13 cellular contexts compared by ENCODE assay signal in genomic region chr1:111750856-111751255, GRCh38. TPM values are rescaled to one million over a fixed set of nuclear protein-coding genes. Genes with fewer than 3 reads are reported as not detected.
DNase-seq lines count a peak whose midpoint lies in the region; TF ChIP-seq lines count a peak whose summit lies in the region.
"Had no signal": no experiment of that assay in that cellular context is flagged by ENCODE, and none has a peak within 500 bp of the region (broad histone marks: within the 10 kb centered on the region; RNA-seq: fewer than 3 reads in every experiment).

No MANE protein-coding gene starts in this region.

- no peaks in the 10 kb centered on the region for H3K9me3 ChIP-seq in H9 (ENCODE audit: control insufficient read depth, low read depth, low read length)
- H3K9me3 ChIP-seq: Caco-2 had no signal

- no peak overlapping the region for H2BK120ac ChIP-seq in H9 (ENCODE audit: low read depth, low read length, poor library complexity, severe bottlenecking)

- no peak overlapping the region for H2BK12ac ChIP-seq in H9 (ENCODE audit: insufficient read length, low read depth, low read length)

- H3K4me1 ChIP-seq in rectal smooth muscle tissue (ENCODE audit: control insufficient read depth, insufficient read depth, low read length) (peaks cover 21% of the 10 kb centered on the region), H9 (ENCODE audit: insufficient read depth, low read length) (peaks cover 2% of the 10 kb centered on the region)

- H3K9me3 Mint-ChIP-seq in IgD-negative memory B cell, result no peaks in the 10 kb centered on the region
- H3K9me3 Mint-ChIP-seq in glutamatergic neuron (ENCODE audit: unreplicated experiment), result peaks cover 21% of the 10 kb centered on the region
- no peaks in the 10 kb centered on the region; a peak in 1 of 5 replicates for H3K9me3 Mint-ChIP-seq in H9
- H3K9me3 Mint-ChIP-seq: CD8-positive, alpha-beta memory T cell had no signal

- no peaks in the 10 kb centered on the region for H4K20me1 ChIP-seq in H9 (ENCODE audit: control insufficient read depth, insufficient read depth, insufficient read length)

- no peaks in the 10 kb centered on the region for H3K79me2 ChIP-seq in H9 (ENCODE audit: insufficient read depth, low read length)

- no peaks in the 10 kb centered on the region for H3K27me3 Mint-ChIP-seq in IgD-negative memory B cell
- peaks cover 10% of the 10 kb centered on the region for H3K27me3 Mint-ChIP-seq in glutamatergic neuron (ENCODE audit: unreplicated experiment)
- no peaks in the 10 kb centered on the region; the same call in 1 of the 2 replicates for H3K27me3 Mint-ChIP-seq in H9 (ENCODE audit: low read depth)

- no peak overlapping the region for H2AK5ac ChIP-seq in H9 (ENCODE audit: insufficient read length, low read length)

- no peaks in the 10 kb centered on the region for H3K27me3 ChIP-seq in rectal smooth muscle tissue (ENCODE audit: control insufficient read depth, insufficient read depth, low read length)
- no peaks in the 10 kb centered on the region for H3K27me3 ChIP-seq in H9 (ENCODE audit: insufficient read depth, low read length)

- H3K9ac ChIP-seq in rectal smooth muscle tissue (ENCODE audit: low read length) (no peak overlapping the region), H9 (ENCODE audit: extremely low read depth, insufficient read length, low read length) (no peak overlapping the region)

- H3K4me3 ChIP-seq in rectal smooth muscle tissue (ENCODE audit: low read length), result no peak overlapping the region

- no peak overlapping the region for H3K56ac ChIP-seq in H9 (ENCODE audit: insufficient read length, low read depth, low read length)

- no peaks in the 10 kb centered on the region for H3K79me1 ChIP-seq in H9 (ENCODE audit: insufficient read depth, low read depth, low read length, poor library complexity, severe bottlenecking)

- H3K4me3 Mint-ChIP-seq in IgD-negative memory B cell (no peak overlapping the region), glutamatergic neuron (ENCODE audit: unreplicated experiment) (peak overlapping the region; percentile 0), H9 (no peak overlapping the region)
- H3K4me3 Mint-ChIP-seq: CD8-positive, alpha-beta memory T cell had no signal

- H3K4me2 ChIP-seq in H9 (ENCODE audit: insufficient read depth, insufficient read length, low read length), result no peak overlapping the region

- H2AFZ ChIP-seq in H9 (ENCODE audit: low read length), result no peak overlapping the region

- H2BK20ac ChIP-seq in H9 (ENCODE audit: low read depth, low read length, poor library complexity, severe bottlenecking), result no peak overlapping the region

- H4K91ac ChIP-seq in H9 (ENCODE audit: insufficient read length, low read depth, low read length), result no peak overlapping the region

- H3K36me3 ChIP-seq in rectal smooth muscle tissue (ENCODE audit: control insufficient read depth, insufficient read depth, low read length), result no peaks in the 10 kb centered on the region

- no peak overlapping the region for H4K5ac ChIP-seq in H9 (ENCODE audit: insufficient read length, low read depth, low read length)

- H3K23me2 ChIP-seq in H9 (ENCODE audit: insufficient read length, low read depth, low read length, poor library complexity, severe bottlenecking), result peaks cover 8% of the 10 kb centered on the region

- no peak overlapping the region for H3T11ph ChIP-seq in H9 (ENCODE audit: low read length)

- no peak overlapping the region for H4K8ac ChIP-seq in H9 (replicated peaks; ENCODE audit: insufficient read length, low read depth, low read length)

- no CpG with 5 or more reads among the region's 2 CpGs for WGBS in H9 (ENCODE audit: extremely low coverage, insufficient read length, low lambda C conversion rate)

- H3K27ac ChIP-seq in rectal smooth muscle tissue (ENCODE audit: low read depth, low read length), result peak overlapping the region; percentile 45
- H3K27ac ChIP-seq in H9 (ENCODE audit: insufficient read length, low read depth, low read length), result no peak overlapping the region
- H3K27ac ChIP-seq: 22Rv1 had no signal

- H3K18ac ChIP-seq in H9 (ENCODE audit: insufficient read length, low read depth, low read length), result no peak overlapping the region

- TF ChIP-seq POLR2A in erythroblast (IDR thresholded peaks at IDR 0.05; ENCODE audit: low read length), result no peak

- no peak overlapping the region for H3K4ac ChIP-seq in H9 (ENCODE audit: low read depth, low read length)

- no peak overlapping the region for H3K14ac ChIP-seq in H9 (ENCODE audit: insufficient read depth, low read length)

- H3K36me3 Mint-ChIP-seq in IgD-negative memory B cell, result no peaks in the 10 kb centered on the region
- H3K36me3 Mint-ChIP-seq in glutamatergic neuron (ENCODE audit: unreplicated experiment), result peaks cover 4% of the 10 kb centered on the region
- no peaks in the 10 kb centered on the region; a peak in 2 of 7 replicates for H3K36me3 Mint-ChIP-seq in H9 (ENCODE audit: insufficient read depth in 1 of 3, low read depth in 3 of 3)

- H3K27ac Mint-ChIP-seq in IgD-negative memory B cell (peak overlapping the region in 2 of 3 donors; percentile 18 to 53), glutamatergic neuron (ENCODE audit: unreplicated experiment) (no peak overlapping the region), H9 (no peak overlapping the region)

- H3K23ac ChIP-seq in H9 (ENCODE audit: insufficient read length, low read depth, low read length), result no peak overlapping the region

- peaks cover 4 to 12% (median 10%) of the 10 kb centered on the region in 3 donors for H3K4me1 Mint-ChIP-seq in IgD-negative memory B cell
- peaks cover 35% of the 10 kb centered on the region for H3K4me1 Mint-ChIP-seq in glutamatergic neuron (ENCODE audit: low read depth, unreplicated experiment)
- peaks cover 29 to 34% of the 10 kb centered on the region in 2 experiments for H3K4me1 Mint-ChIP-seq in H9

- no peak overlapping the region for H2BK5ac ChIP-seq in H9 (ENCODE audit: insufficient read length, low read length)

- TF ChIP-seq CTCF in glutamatergic neuron (IDR thresholded peaks at IDR 0.05; ENCODE audit: partially characterized antibody, unreplicated experiment) (no peak), H9 (conservative IDR thresholded peaks at IDR 0.05) (no peak)

- DNase-seq in NCI-H82 (lab: John Stamatoyannopoulos, UW), result peak; percentile 34
- no peak for DNase-seq in NCI-H82 treated with DMSO at 0.1 percent for 48 hours (lab: John Stamatoyannopoulos, UW; ENCODE audit: unreplicated experiment)
- DNase-seq in glutamatergic neuron, result no peak
- DNase-seq in midbrain (lab: John Stamatoyannopoulos, UW), result no peak
- DNase-seq in H9, result no peak
- no peak for DNase-seq in erythroblast (lab: John Stamatoyannopoulos, UW)
- DNase-seq: Caco-2; CD8-positive, alpha-beta memory T cell; DMS53; GF-D8 had no signal

- no peak overlapping the region for H2BK15ac ChIP-seq in H9 (ENCODE audit: low read depth, low read length)

RNA-seq across cellular contexts. Expression of gene DDX20, which starts 4.8 kb away (rescaled TPM):
- polyA plus RNA-seq in IgD-negative memory B cell, result 12.2 TPM
- total RNA-seq in glutamatergic neuron (ENCODE audit: unreplicated experiment) (17.3 TPM), H9 (2021) (38.0 and 38.3 TPM in 2 replicates)

RNA-seq across cellular contexts. Expression of gene INKA2, which starts 11.7 kb away (rescaled TPM):
- polyA plus RNA-seq in IgD-negative memory B cell, result 1.3 TPM
- 112 TPM for total RNA-seq in glutamatergic neuron (ENCODE audit: unreplicated experiment)
- total RNA-seq in H9 (2021), result 11.9 and 12.3 TPM in 2 replicates
- polyA plus RNA-seq: CD8-positive, alpha-beta memory T cell had no signal

Comparison
In these comparisons a context has a peak if more than half of its experiments do, and no peak if none do; other contexts are left out.
1. H3K27ac Mint-ChIP-seq: peak in IgD-negative memory B cell (2 of 3); none in glutamatergic neuron (single experiment) and H9 (0 of 3).